In genomic region chr10:51341745-51342144, GRCh38 we compare ENCODE assay signal across 7 cellular contexts.
DNase-seq lines count a peak whose midpoint lies in the region; ATAC-seq and TF ChIP-seq lines count a peak whose summit lies in the region.
"Not testable (repeated sequence)": the region's sequence is repeated elsewhere in the genome, so short reads cannot be mapped to it uniquely, and the experiment has no call there.

No MANE protein-coding gene starts in this region.

- H3K27ac ChIP-seq in CD8-positive, alpha-beta memory T cell (ENCODE audit: low read depth, low read length): not testable (repeated sequence)
- H3K27ac ChIP-seq in ascending aorta: peak overlapping the region; percentile 31 to 42
- H3K27ac ChIP-seq in tibial artery: peak overlapping the region; percentile 8 to 14

- H3K36me3 ChIP-seq in CD8-positive, alpha-beta memory T cell (ENCODE audit: insufficient read depth, low read length); ascending aorta; tibial artery: not testable (repeated sequence)

- intact Hi-C loops in ascending aorta (cut with DNase I); tibial artery (cut with DNase I; ENCODE audit: low total_unique reads): not testable (repeated sequence)

- CTCF ChIA-PET in CD8-positive, alpha-beta memory T cell (lab: Charles Lee): not testable (repeated sequence)

- POLR2A ChIA-PET in CD8-positive, alpha-beta memory T cell (lab: Charles Lee): not testable (repeated sequence)

- TF ChIP-seq CTCF in ascending aorta (IDR thresholded peaks at IDR 0.05); tibial artery (IDR thresholded peaks at IDR 0.05): not testable (repeated sequence)

- not testable (repeated sequence) for H3K9me3 ChIP-seq in CD8-positive, alpha-beta memory T cell (ENCODE audit: low read length); ascending aorta; tibial artery

- H3K27me3 ChIP-seq in CD8-positive, alpha-beta memory T cell (ENCODE audit: insufficient read depth, low read length, poor library complexity, severe bottlenecking); ascending aorta; tibial artery: not testable (repeated sequence)

- H3K27me3 Mint-ChIP-seq in CD8-positive, alpha-beta memory T cell; activated T-cell treated with anti-CD3 and anti-CD28 coated beads, Interleukin-2, amount 50 U/mL, for 24 hours; effector memory CD8-positive, alpha-beta T cell; natural killer cell treated with Interleukin-12 subunit alpha and Interleukin-12 subunit beta and Interleukin-15 and Interleukin-18, amount 100 ng/mL, for 72 hours: not testable (repeated sequence)

- peak overlapping the region in 4 of 7 donors; percentile 3 to 24 (median 6) for H3K4me3 Mint-ChIP-seq in CD8-positive, alpha-beta memory T cell
- H3K4me3 Mint-ChIP-seq in activated T-cell treated with anti-CD3 and anti-CD28 coated beads, Interleukin-2, amount 50 U/mL, for 24 hours: not testable (repeated sequence)
- peak overlapping the region; percentile 20 to 53 for H3K4me3 Mint-ChIP-seq in effector memory CD8-positive, alpha-beta T cell
- peak overlapping the region; percentile 30 for H3K4me3 Mint-ChIP-seq in natural killer cell treated with Interleukin-12 subunit alpha and Interleukin-12 subunit beta and Interleukin-15 and Interleukin-18, amount 100 ng/mL, for 72 hours

- H3K27ac Mint-ChIP-seq in CD8-positive, alpha-beta memory T cell: peak overlapping the region in 7 of 8 donors; percentile 25 to 88 (median 51)
- peak overlapping the region; percentile 41 for H3K27ac Mint-ChIP-seq in activated T-cell treated with anti-CD3 and anti-CD28 coated beads, Interleukin-2, amount 50 U/mL, for 24 hours
- peak overlapping the region; percentile 54 to 89 for H3K27ac Mint-ChIP-seq in effector memory CD8-positive, alpha-beta T cell
- H3K27ac Mint-ChIP-seq in natural killer cell treated with Interleukin-12 subunit alpha and Interleukin-12 subunit beta and Interleukin-15 and Interleukin-18, amount 100 ng/mL, for 72 hours: peak overlapping the region; percentile 56 to 93

- H3K36me3 Mint-ChIP-seq in CD8-positive, alpha-beta memory T cell; activated T-cell treated with anti-CD3 and anti-CD28 coated beads, Interleukin-2, amount 50 U/mL, for 24 hours (ENCODE audit: low read depth); effector memory CD8-positive, alpha-beta T cell (ENCODE audit: insufficient read depth); natural killer cell treated with Interleukin-12 subunit alpha and Interleukin-12 subunit beta and Interleukin-15 and Interleukin-18, amount 100 ng/mL, for 72 hours: not testable (repeated sequence)

- H3K4me1 Mint-ChIP-seq in CD8-positive, alpha-beta memory T cell: peaks cover 17 to 29% (median 26%) of the 10 kb centered on the region in 3 donors
- not testable (repeated sequence) for H3K4me1 Mint-ChIP-seq in activated T-cell treated with anti-CD3 and anti-CD28 coated beads, Interleukin-2, amount 50 U/mL, for 24 hours (ENCODE audit: low read depth); effector memory CD8-positive, alpha-beta T cell (ENCODE audit: low read depth in 2 of 2)
- peaks cover 21 to 22% of the 10 kb centered on the region in 2 donors for H3K4me1 Mint-ChIP-seq in natural killer cell treated with Interleukin-12 subunit alpha and Interleukin-12 subunit beta and Interleukin-15 and Interleukin-18, amount 100 ng/mL, for 72 hours (ENCODE audit: low read depth in 2 of 2)

- not testable (repeated sequence) for DNase-seq in CD8-positive, alpha-beta memory T cell; activated T-cell treated with anti-CD3 and anti-CD28 coated beads, Interleukin-2, amount 50 U/mL, for 24 hours; ascending aorta (ENCODE audit: low spot score in 2 of 2); effector memory CD8-positive, alpha-beta T cell; tibial artery
- DNase-seq in natural killer cell treated with Interleukin-12 subunit alpha and Interleukin-12 subunit beta and Interleukin-15 and Interleukin-18, amount 100 ng/mL, for 72 hours (ENCODE audit: low spot score): peak; percentile 61

- H3K4me1 ChIP-seq in CD8-positive, alpha-beta memory T cell (ENCODE audit: insufficient read depth, low read length); ascending aorta: not testable (repeated sequence)
- peaks cover 0 to 28% (median 3%) of the 10 kb centered on the region in 4 donors for H3K4me1 ChIP-seq in tibial artery

- H3K4me3 ChIP-seq in CD8-positive, alpha-beta memory T cell (ENCODE audit: low read length); ascending aorta; tibial artery: not testable (repeated sequence)

- H3K9me3 Mint-ChIP-seq in CD8-positive, alpha-beta memory T cell: peaks cover 0 to 19% (median 6%) of the 10 kb centered on the region in 5 donors
- H3K9me3 Mint-ChIP-seq in activated T-cell treated with anti-CD3 and anti-CD28 coated beads, Interleukin-2, amount 50 U/mL, for 24 hours; effector memory CD8-positive, alpha-beta T cell; natural killer cell treated with Interleukin-12 subunit alpha and Interleukin-12 subunit beta and Interleukin-15 and Interleukin-18, amount 100 ng/mL, for 72 hours: not testable (repeated sequence)

- peak; percentile 19; the same call in 2 of the 3 replicates for ATAC-seq in SK-N-SH treated with all-trans-retinoic acid at 6 μM for 48 hours
- ATAC-seq in effector memory CD8-positive, alpha-beta T cell (replicated peaks): peak; percentile 19
- peak in 1 of 2 donors; percentile 53 for ATAC-seq in natural killer cell treated with Interleukin-12 subunit alpha and Interleukin-12 subunit beta and Interleukin-15 and Interleukin-18, amount 100 ng/mL, for 72 hours
